8 cellular contexts compared by ENCODE assay signal in genomic region chr19:54390942-54391577, GRCh38. TPM values are rescaled to one million over a fixed set of nuclear protein-coding genes. Genes with fewer than 3 reads are reported as not detected.
A peak's percentile ranks its signal among the peaks of the same experiment; 100 is the strongest.
DNase-seq lines count a peak whose midpoint lies in the region; ATAC-seq and TF ChIP-seq lines count a peak whose summit lies in the region.

No MANE protein-coding gene starts in this region.

- DNase-seq in heart left ventricle = peak in 2 of 5 donors; percentile 30 to 38
- DNase-seq in right cardiac atrium = no peak
- peak; percentile 15 for DNase-seq in NCI-H2196 treated with DMSO at 0.1 percent for 48 hours (lab: John Stamatoyannopoulos, UW; ENCODE audit: unreplicated experiment)
- peak; percentile 49 to 67 for DNase-seq in activated CD4-positive, alpha-beta T cell treated with anti-CD3 and anti-CD28 coated beads, Interleukin-2, amount 50 U/mL, for 48 hours
- peak; percentile 72 for DNase-seq in effector CD8-positive, alpha-beta T cell (lab: John Stamatoyannopoulos, UW)
- DNase-seq in mucosa of descending colon = peak in 1 of 3 donors; percentile 46
- peak; percentile 76 for DNase-seq in stimulated activated naive CD8-positive, alpha-beta T cell treated with anti-CD3 and anti-CD28 coated beads, Interleukin-15, Interleukin-2, amounts not matched to agents 100 U/mL and 50 U/mL, for 24 hours

- H3K4me1 ChIP-seq in heart left ventricle (peaks cover 0 to 42% (median 2%) of the 10 kb centered on the region in 12 donors), right cardiac atrium (ENCODE audit: control insufficient read depth, insufficient read depth, low read length) (no peaks in the 10 kb centered on the region), mucosa of descending colon (ENCODE audit: low read depth) (no peaks in the 10 kb centered on the region)

- H3K9me3 ChIP-seq in heart left ventricle (no peaks in the 10 kb centered on the region), right cardiac atrium (ENCODE audit: control insufficient read depth, low read length) (no peaks in the 10 kb centered on the region), mucosa of descending colon (no peaks in the 10 kb centered on the region)

- H3K4me3 ChIP-seq in heart left ventricle (no peak overlapping the region), right cardiac atrium (ENCODE audit: low read length) (no peak overlapping the region), mucosa of descending colon (no peak overlapping the region)

- H3K36me3 ChIP-seq in heart left ventricle (no peaks in the 10 kb centered on the region), mucosa of descending colon (ENCODE audit: low read depth) (no peaks in the 10 kb centered on the region)

- TF ChIP-seq CTCF in heart left ventricle (IDR thresholded peaks at IDR 0.05) (peak; percentile 55 to 81 (median 73)), mucosa of descending colon (IDR thresholded peaks at IDR 0.05) (peak; percentile 61)

- H3K27me3 ChIP-seq in heart left ventricle (peaks cover 0 to 74% (median 13%) of the 10 kb centered on the region in 9 donors), right cardiac atrium (ENCODE audit: control insufficient read depth, insufficient read depth) (no peaks in the 10 kb centered on the region)

- WGBS in heart left ventricle, 4 donors = 19 to 27% (median 25%) methylated on average over 7 of the region's 7 CpGs
- WGBS in right cardiac atrium = 14% methylated on average over 7 of the region's 7 CpGs

- no peak for TF ChIP-seq POLR2A in heart left ventricle (IDR thresholded peaks at IDR 0.05)

- H3K27ac ChIP-seq in heart left ventricle (no peak overlapping the region), right cardiac atrium (ENCODE audit: low read length) (no peak overlapping the region)

- intact Hi-C loops in heart left ventricle (cut with DNase I) = loop anchor here in 7 of 10 donors (1.0 to 10.0 kb wide), 4 partner anchors 64 to 66 kb away; no protein-coding TSS in a partner anchor
- intact Hi-C loops in right cardiac atrium (cut with DNase I) = no loop called here
- intact Hi-C loops in mucosa of descending colon (cut with DNase I, micrococcal nuclease) = loop anchor here in 1 of 2 donors (10.0 kb wide), 1 partner anchor 56 kb away; the partner anchor contains the start of gene LILRA4

- ATAC-seq in heart left ventricle = peak in 1 of 4 donors; percentile 18
- ATAC-seq in right cardiac atrium = no peak
- peak; percentile 48 for ATAC-seq in mucosa of descending colon
- no peak for ATAC-seq in stimulated activated naive CD8-positive, alpha-beta T cell treated with anti-CD3 and anti-CD28 coated beads, Interleukin-15, Interleukin-2, amounts not matched to agents 100 U/mL and 50 U/mL, for 24 hours
- ATAC-seq in HG03039 (IDR thresholded peaks at IDR 0.05; ENCODE audit: unreplicated experiment) = no peak

RNA-seq across cellular contexts. Expression of gene TTYH1, which starts 24.2 kb away (rescaled TPM):
- total RNA-seq in heart left ventricle (1 to 10 TPM in 5 of 9 donors, under 1 TPM in 4; 0.46 to 6.9 (median 1.1) TPM), right cardiac atrium (1 to 10 TPM; 2.4 to 3.0 (median 2.9) TPM), mucosa of descending colon (1 to 10 TPM in 2 of 3 donors, under 1 TPM in 1; 0.55 to 8.7 (median 1.3) TPM)
- polyA plus RNA-seq in heart left ventricle (1 to 10 TPM in 1 of 2 donors, under 1 TPM in 1; 0.85 to 1.8 TPM), right cardiac atrium (3.6 TPM)

RNA-seq across cellular contexts. Expression of gene LAIR1, which starts 26.3 kb away (rescaled TPM):
- total RNA-seq in heart left ventricle (100 to 1,000 TPM in 1 of 9 donors, 10 to 100 TPM in 1, 1 to 10 TPM in 7; 3.5 to 102 (median 5.4) TPM), right cardiac atrium (1 to 10 TPM; 6.8 to 9.1 (median 8.1) TPM), mucosa of descending colon (10 to 100 TPM in 2 of 3 donors, 1 to 10 TPM in 1; 5.4 to 26.7 (median 17.1) TPM)
- polyA plus RNA-seq in heart left ventricle (1 to 10 TPM; 2.9 to 5.3 TPM), right cardiac atrium (2.9 TPM)

RNA-seq across cellular contexts. Expression of gene LILRA4, which starts 52.1 kb away (rescaled TPM):
- total RNA-seq in heart left ventricle = not detected
- polyA plus RNA-seq in heart left ventricle = not detected
- not detected for total RNA-seq in right cardiac atrium
- polyA plus RNA-seq in right cardiac atrium = not detected
- not detected for total RNA-seq in mucosa of descending colon

RNA-seq across cellular contexts. Expression of gene LENG8, which starts 57.9 kb away (rescaled TPM):
- total RNA-seq in heart left ventricle = 10 to 100 TPM; 23.6 to 82.9 (median 58.8) TPM
- 10 to 100 TPM; 35.2 to 93.9 TPM for polyA plus RNA-seq in heart left ventricle
- total RNA-seq in right cardiac atrium = 10 to 100 TPM; 66.2 to 87.4 (median 71.4) TPM
- polyA plus RNA-seq in right cardiac atrium = 77.5 TPM
- total RNA-seq in mucosa of descending colon = 100 to 1,000 TPM; 157 to 214 (median 199) TPM

Comparison
In these comparisons a context has a peak if more than half of its experiments do, and no peak if none do; other contexts are left out.
1. intact Hi-C loops: an anchor here in heart left ventricle (1.0 to 10.0 kb wide); none called in right cardiac atrium.
2. DNase-seq: peak in NCI-H2196 treated with DMSO at 0.1 percent for 48 hours (single experiment), activated CD4-positive, alpha-beta T cell treated with anti-CD3 and anti-CD28 coated beads, Interleukin-2, amount 50 U/mL, for 48 hours (2 of 2), effector CD8-positive, alpha-beta T cell (single experiment) and stimulated activated naive CD8-positive, alpha-beta T cell treated with anti-CD3 and anti-CD28 coated beads, Interleukin-15, Interleukin-2, amounts not matched to agents 100 U/mL and 50 U/mL, for 24 hours (single experiment); none in right cardiac atrium (0 of 3).